ENCODE assay signal across 41 cellular contexts in genomic region chr4:41722171-41722570, GRCh38. TPM values are rescaled to one million over a fixed set of nuclear protein-coding genes. Genes with fewer than 3 reads are reported as not detected.
"Had no signal": no experiment of that assay in that cellular context is flagged by ENCODE, and none has a peak within 500 bp of the region (broad histone marks: within the 10 kb centered on the region; RNA-seq: fewer than 3 reads in every experiment).

No MANE protein-coding gene starts in this region.

- DNase-seq: activated B cell treated with CpG ODN at 0.5 μM for 24 hours; activated CD4-positive, alpha-beta memory T cell treated with anti-CD3 and anti-CD28 coated beads for 36 hours; activated CD4-positive, alpha-beta T cell treated with anti-CD3 and anti-CD28 coated beads for 4 hours; activated CD4-positive, alpha-beta T cell treated with anti-CD3 and anti-CD28 coated beads, Interleukin-2, amount 50 U/mL, for 1 hour; activated CD4-positive, CD25-positive, alpha-beta regulatory T cell treated with anti-CD3 and anti-CD28 coated beads, Interleukin-2, amount 50 U/mL, for 72 hours; activated CD8-positive, alpha-beta memory T cell treated with anti-CD3 and anti-CD28 coated beads, Interleukin-2, amount 50 U/mL, for 4 hours; activated gamma-delta T cell treated with Interleukin-2 at 50 U/mL for 16 hours; activated naive CD4-positive, alpha-beta T cell treated with anti-CD3 and anti-CD28 coated beads for 36 hours; activated T-cell treated with anti-CD3 and anti-CD28 coated beads for 4 hours; activated T-cell treated with anti-CD3 and anti-CD28 coated beads, Interleukin-2, amount 50 U/mL, for 4 hours; adrenal gland; anterior cingulate cortex; caudate nucleus; cerebellar nuclear complex; Karpas-422; MG63; NCI-H1048; NCI-H1105 treated with DMSO at 0.1 percent for 48 hours; NCI-H1436 treated with DMSO at 0.1 percent for 48 hours; NCI-H1694 treated with DMSO at 0.1 percent for 48 hours; NCI-H2029; NCI-H2171; NCI-H510A; NCI-H526; NCI-H748 treated with DMSO at 0.1 percent for 48 hours; NK-92 treated with Interleukin-12 subunit alpha and Interleukin-12 subunit beta, amount 100 ng/mL, for 24 hours; PC-9; SIG-M5; T-cell; T-helper 17 cell had no signal

- H3K4me1 Mint-ChIP-seq: activated B cell treated with CpG ODN at 0.5 μM for 24 hours, brain, T-cell, T-helper 17 cell had no signal

- H3K27ac Mint-ChIP-seq: activated B cell treated with CpG ODN at 0.5 μM for 24 hours; activated CD4-positive, alpha-beta memory T cell treated with anti-CD3 and anti-CD28 coated beads for 36 hours; activated naive CD4-positive, alpha-beta T cell treated with anti-CD3 and anti-CD28 coated beads for 36 hours; activated naive CD4-positive, alpha-beta T cell treated with anti-CD3 and anti-CD28 coated beads, Interleukin-2, amount 50 U/mL, for 72 hours; activated T-helper 1 cell treated with anti-CD3 and anti-CD28 coated beads, Interleukin-12 subunit alpha, Interleukin-12 subunit beta, Interleukin-2, Interleukin-4 antibody, amounts not matched to agents 30 ng/mL and 10 ng/mL and 1 ng/mL, durations not matched to agents 14 hours and 24 hours and 36 hours; brain; T-cell; T-helper 17 cell had no signal

- H3K27me3 Mint-ChIP-seq: T-helper 17 cell had no signal

- H3K36me3 ChIP-seq: adrenal gland, MG63 had no signal

- H3K4me3 ChIP-seq: adrenal gland, MG63, PC-9 had no signal

- H3K27me3 ChIP-seq: adrenal gland, MG63 had no signal

- ATAC-seq: activated naive CD4-positive, alpha-beta T cell treated with anti-CD3 and anti-CD28 coated beads, Interleukin-2, amount 50 U/mL, for 72 hours; activated T-cell treated with anti-CD3 and anti-CD28 coated beads, Interleukin-2, amount 50 U/mL, for 4 hours; Right ventricle myocardium inferior; SK-N-SH treated with all-trans-retinoic acid at 6 μM for 48 hours; T-cell; T-helper 17 cell had no signal

- H3K36me3 Mint-ChIP-seq: brain, T-cell had no signal

- H3K4me3 Mint-ChIP-seq: activated B cell treated with CpG ODN at 0.5 μM for 24 hours; activated CD4-positive, alpha-beta memory T cell treated with anti-CD3 and anti-CD28 coated beads for 36 hours; activated naive CD4-positive, alpha-beta T cell treated with anti-CD3 and anti-CD28 coated beads for 36 hours; activated T-cell treated with anti-CD3 and anti-CD28 coated beads, Interleukin-2, amount 50 U/mL, for 4 hours; activated T-helper 1 cell treated with anti-CD3 and anti-CD28 coated beads, Interleukin-12 subunit alpha, Interleukin-12 subunit beta, Interleukin-2, Interleukin-4 antibody, amounts not matched to agents 30 ng/mL and 10 ng/mL and 1 ng/mL, durations not matched to agents 14 hours and 24 hours and 36 hours; brain; T-cell; T-helper 17 cell had no signal

- H3K4me2 ChIP-seq: PC-9 had no signal

- H3K9me3 ChIP-seq: adrenal gland, MG63 had no signal

- FAIRE-seq: bronchial epithelial cell, RCC 7860 had no signal

- H3K4me1 ChIP-seq: adrenal gland had no signal

- H3K27ac ChIP-seq: adrenal gland, PC-9, RWPE1, VCaP had no signal

- H2AFZ ChIP-seq: PC-9 had no signal

RNA-seq across cellular contexts. Expression of gene PHOX2B, which starts 26.4 kb away (rescaled TPM):
- total RNA-seq: activated B cell treated with CpG ODN at 0.5 μM for 24 hours; activated CD4-positive, alpha-beta memory T cell treated with anti-CD3 and anti-CD28 coated beads for 36 hours; activated naive CD4-positive, alpha-beta T cell treated with anti-CD3 and anti-CD28 coated beads for 36 hours; activated naive CD4-positive, alpha-beta T cell treated with anti-CD3 and anti-CD28 coated beads, Interleukin-2, amount 50 U/mL, for 72 hours; activated T-cell treated with anti-CD3 and anti-CD28 coated beads, Interleukin-2, amount 50 U/mL, for 4 hours; activated T-helper 1 cell treated with anti-CD3 and anti-CD28 coated beads, Interleukin-12 subunit alpha, Interleukin-12 subunit beta, Interleukin-2, Interleukin-4 antibody, amounts not matched to agents 30 ng/mL and 10 ng/mL and 1 ng/mL, durations not matched to agents 14 hours and 24 hours and 36 hours; bronchial epithelial cell; OCI-LY7; PC-9; Right ventricle myocardium inferior; SK-MEL-5; T-cell; T-helper 17 cell had no signal
